In genomic region chr9:120032639-120033038, GRCh38 we compare ENCODE assay signal across 17 cellular contexts.
A peak's percentile ranks its signal among the peaks of the same experiment; 100 is the strongest.
DNase-seq lines count a peak whose midpoint lies in the region; ATAC-seq, FAIRE-seq and TF ChIP-seq lines count a peak whose summit lies in the region.
"Had no signal": no experiment of that assay in that cellular context is flagged by ENCODE, and none has a peak within 500 bp of the region (broad histone marks: within the 10 kb centered on the region; RNA-seq: fewer than 3 reads in every experiment).

No MANE protein-coding gene starts in this region.

- POLR2A ChIA-PET in HepG2 (lab: Yijun Ruan, JAX) (no interaction called here), K562 (lab: Yijun Ruan, JAX) (no interaction called here)

- H3K4me1 ChIP-seq in HepG2 (ENCODE audit: insufficient read depth, low read length) (no peaks in the 10 kb centered on the region), right lobe of liver (no peaks in the 10 kb centered on the region), Karpas-422 (ENCODE audit: low read length) (peaks cover 21% of the 10 kb centered on the region), K562 (replicated peaks in 1 of 2; ENCODE audit: control insufficient read depth in 2 of 2, insufficient read depth in 2 of 2, low read length in 2 of 2) (no peaks in the 10 kb centered on the region), transverse colon (no peaks in the 10 kb centered on the region)
- H3K4me1 ChIP-seq: gastroesophageal sphincter, vagina had no signal

- H3K9me3 ChIP-seq in HepG2 (ENCODE audit: low read length) (no peaks in the 10 kb centered on the region), right lobe of liver (no peaks in the 10 kb centered on the region), Karpas-422 (ENCODE audit: low read length) (no peaks in the 10 kb centered on the region), K562 (replicated peaks; ENCODE audit: control insufficient read depth, insufficient read depth, low read depth, low read length) (no peaks in the 10 kb centered on the region), transverse colon (no peaks in the 10 kb centered on the region)
- H3K9me3 ChIP-seq: BLaER1 treated with 17β-estradiol and CSF1 and Interleukin-3, amounts not matched to agents 10 nM and 100 nM; gastroesophageal sphincter; vagina had no signal

- ATAC-seq in HepG2: no peak
- no peak for ATAC-seq in right lobe of liver
- peak; percentile 71 for ATAC-seq in K562
- no peak for ATAC-seq in left cardiac atrium
- ATAC-seq: gastroesophageal sphincter; stimulated activated memory B cell treated with anti-CD40 and anti-IgM and Interleukin-4, amounts not matched to agents 10 μg/mL and 1 μg/mL and 100 μg/mL, for 72 hours had no signal

- H2AFZ ChIP-seq in HepG2 (ENCODE audit: low read length): no peak overlapping the region
- no peak overlapping the region for H2AFZ ChIP-seq in Karpas-422 (ENCODE audit: low read length)
- H2AFZ ChIP-seq in K562 (ENCODE audit: low read depth, low read length): no peak overlapping the region

- H3K4me2 ChIP-seq in HepG2 (ENCODE audit: low read depth, low read length) (no peak overlapping the region), Karpas-422 (ENCODE audit: low read depth, low read length, poor library complexity, severe bottlenecking) (no peak overlapping the region), K562 (ENCODE audit: insufficient read depth, low read length) (no peak overlapping the region)
- H3K4me2 ChIP-seq: BLaER1 treated with 17β-estradiol and CSF1 and Interleukin-3, amounts not matched to agents 10 nM and 100 nM had no signal

- BruUV-seq in HepG2 (replicated peaks; lab: Mats Ljungman, UMichigan) (no TSS peak), K562 (replicated peaks; lab: Mats Ljungman, UMichigan) (no TSS peak)

- H3K4me3 ChIP-seq in HepG2 (replicated peaks in 1 of 3; ENCODE audit: insufficient read depth in 1 of 3, low read depth in 2 of 3, low read length in 3 of 3) (no peak overlapping the region), right lobe of liver (no peak overlapping the region), Karpas-422 (ENCODE audit: low read length) (no peak overlapping the region), K562 (no peak overlapping the region), transverse colon (no peak overlapping the region)
- H3K4me3 ChIP-seq: BLaER1 treated with 17β-estradiol and CSF1 and Interleukin-3, amounts not matched to agents 10 nM and 100 nM; gastroesophageal sphincter; vagina had no signal

- no peak overlapping the region for H3K9ac ChIP-seq in HepG2 (ENCODE audit: insufficient read depth, low read depth, low read length)
- no peak overlapping the region for H3K9ac ChIP-seq in Karpas-422 (ENCODE audit: low read length)
- no peak overlapping the region for H3K9ac ChIP-seq in K562 (ENCODE audit: insufficient read depth in 1 of 2, low read depth in 2 of 2, low read length in 2 of 2)
- H3K9ac ChIP-seq: BLaER1 treated with 17β-estradiol and CSF1 and Interleukin-3, amounts not matched to agents 10 nM and 100 nM had no signal

- no peak for TF ChIP-seq RAD21 in HepG2 (CRISPR knock-in tag; IDR thresholded peaks at IDR 0.05)
- peak in 1 of 2 experiments; percentile 34; a peak in 2 of 4 replicates for TF ChIP-seq RAD21 in K562 (CRISPR knock-in tag; conservative IDR thresholded peaks at IDR 0.05 in 1 of 2, IDR thresholded peaks at IDR 0.05 in 1 of 2)

- no peak for TF ChIP-seq EP300 in HepG2 (IDR thresholded peaks at IDR 0.05; ENCODE audit: low read depth in 2 of 2, low read length in 2 of 2)
- no peak for TF ChIP-seq EP300 in HepG2 (CRISPR knock-in tag; IDR thresholded peaks at IDR 0.05; ENCODE audit: borderline replicate concordance)
- no peak for TF ChIP-seq EP300 in K562 (IDR thresholded peaks at IDR 0.05; ENCODE audit: low read length)
- no peak for TF ChIP-seq EP300 in transverse colon (IDR thresholded peaks at IDR 0.05; ENCODE audit: low read depth)

- DNase-seq in HepG2 (ENCODE audit: low spot score) (no peak), right lobe of liver (no peak), Karpas-422 (peak; percentile 47), K562 (ENCODE audit: extremely low read depth in 1 of 4, low spot score in 3 of 4) (peak; percentile 14 to 37 (median 31)), NCI-H510A (lab: John Stamatoyannopoulos, UW) (no peak), transverse colon (no peak), left cardiac atrium (no peak), T-helper 2 cell (no peak)
- DNase-seq: activated CD4-positive, alpha-beta T cell treated with anti-CD3 and anti-CD28 coated beads, Interleukin-2, amount 10 ng/mL, durations not matched to agents 7 days and 5 days; GF-D8; NCI-H187 treated with DMSO at 0.1 percent for 48 hours; stimulated activated CD4-positive, alpha-beta T cell treated with anti-CD3 and anti-CD28 coated beads, Interleukin-2, amount 100 ng/mL, for 48 hours had no signal

- intact Hi-C loops in HepG2 (cut with micrococcal nuclease; ENCODE audit: unreplicated experiment) (no loop called here), right lobe of liver (cut with DNase I) (no loop called here), K562 (cut with micrococcal nuclease) (no loop called here), transverse colon (cut with DNase I; ENCODE audit: low total_unique reads) (no loop called here), left cardiac atrium (cut with DNase I) (no loop called here)

- H4K20me1 ChIP-seq in HepG2 (ENCODE audit: insufficient read depth, low read length) (no peaks in the 10 kb centered on the region), Karpas-422 (ENCODE audit: insufficient read depth, low read depth, low read length) (no peaks in the 10 kb centered on the region), K562 (replicated peaks; ENCODE audit: control insufficient read depth, insufficient read depth, low read length) (no peaks in the 10 kb centered on the region)
- H4K20me1 ChIP-seq: BLaER1 treated with 17β-estradiol and CSF1 and Interleukin-3, amounts not matched to agents 10 nM and 100 nM had no signal

- H3K79me2 ChIP-seq in HepG2 (ENCODE audit: insufficient read depth, low read length): no peaks in the 10 kb centered on the region
- H3K79me2 ChIP-seq in Karpas-422 (ENCODE audit: low read length): no peaks in the 10 kb centered on the region
- no peaks in the 10 kb centered on the region for H3K79me2 ChIP-seq in K562 (ENCODE audit: control insufficient read depth, insufficient read depth, low read length)

- H3K27ac ChIP-seq in HepG2 (ENCODE audit: extremely low read length, insufficient read depth, low read length) (no peak overlapping the region), right lobe of liver (no peak overlapping the region), Karpas-422 (ENCODE audit: low read length) (no peak overlapping the region), K562 (ENCODE audit: extremely low read depth, low read depth, low read length) (no peak overlapping the region), transverse colon (no peak overlapping the region)
- H3K27ac ChIP-seq: BLaER1 treated with 17β-estradiol and CSF1 and Interleukin-3, amounts not matched to agents 10 nM and 100 nM; gastroesophageal sphincter; vagina had no signal

- no peaks in the 10 kb centered on the region for H3K9me2 ChIP-seq in Karpas-422 (replicated peaks; ENCODE audit: insufficient read depth, low read length)

- FAIRE-seq in HepG2 (lab: Jason Lieb, UNC): no peak
- FAIRE-seq in K562 (lab: Jason Lieb, UNC): no peak
- FAIRE-seq: keratinocyte had no signal

- 71% methylated on average over 9 of the region's 9 CpGs for WGBS in HepG2 (ENCODE audit: low lambda C conversion rate)
- WGBS in right lobe of liver (ENCODE audit: insufficient coverage, low coverage, low lambda C conversion rate, missing lambda C conversion rate): 85% methylated on average over 4 of the region's 9 CpGs
- WGBS in K562 (ENCODE audit: insufficient coverage, low coverage, missing lambda C conversion rate): 5% methylated on average over 8 of the region's 9 CpGs
- 94% methylated on average over 9 of the region's 9 CpGs; no CpG with 5 or more reads in 1 of the 2 donors for WGBS in transverse colon (ENCODE audit: low coverage in 1 of 2), 2 donors

- TF ChIP-seq POLR2A in HepG2 (IDR thresholded peaks at IDR 0.05; ENCODE audit: insufficient read depth in 1 of 2, low read depth in 2 of 2, low read length in 2 of 2) (no peak), right lobe of liver (IDR thresholded peaks at IDR 0.05) (no peak), K562 (conservative IDR thresholded peaks at IDR 0.05) (no peak), transverse colon (IDR thresholded peaks at IDR 0.05) (no peak)

- H3K27me3 ChIP-seq in HepG2 (ENCODE audit: control insufficient read depth in 1 of 2, insufficient read depth in 2 of 2, low read length in 2 of 2) (0 out of 5 replicates have a peak, but pooled peaks cover 0 to 3% of the 10 kb centered on the region in 2 experiments), right lobe of liver (no peaks in the 10 kb centered on the region), Karpas-422 (ENCODE audit: low read length) (no peaks in the 10 kb centered on the region), K562 (ENCODE audit: control insufficient read depth in 2 of 2, insufficient read depth in 2 of 2, low read length in 2 of 2) (no peaks in the 10 kb centered on the region), transverse colon (no peaks in the 10 kb centered on the region)
- H3K27me3 ChIP-seq: BLaER1 treated with 17β-estradiol and CSF1 and Interleukin-3, amounts not matched to agents 10 nM and 100 nM; gastroesophageal sphincter; vagina had no signal

- no peaks in the 10 kb centered on the region for H3K9me1 ChIP-seq in K562 (ENCODE audit: control insufficient read depth, insufficient read depth, low read length)

- peak; percentile 20; the same call in 1 of the 2 replicates for TF ChIP-seq CTCF in HepG2 (CRISPR knock-in tag; IDR thresholded peaks at IDR 0.05)
- peak in 2 of 4 donors; percentile 14 to 15 for TF ChIP-seq CTCF in right lobe of liver (IDR thresholded peaks at IDR 0.05)
- peak; percentile 39 to 53 (median 49); a peak in 5 of 6 replicates for TF ChIP-seq CTCF in K562 (IDR thresholded peaks at IDR 0.05 in 2 of 3, conservative IDR thresholded peaks at IDR 0.05 in 1 of 3; ENCODE audit: insufficient read depth in 2 of 3, low read depth in 1 of 3, low read length in 3 of 3)
- no peak for TF ChIP-seq CTCF in transverse colon (IDR thresholded peaks at IDR 0.05)

- in situ Hi-C loops in HepG2 (cut with HindIII; ENCODE audit: extremely low pct_ligation_motif_present, low pct_unique_long_range_greater_than_20kb): no loop called here
- in situ Hi-C loops in K562 (cut with MboI): no loop called here
- in situ Hi-C loops in transverse colon (cut with MboI; ENCODE audit: low pct_ligation_motif_present in 1 of 4, low pct_unique_long_range_greater_than_20kb in 1 of 4, low sequenced_read_pairs in 3 of 4): no loop called here

- CTCF ChIA-PET in HepG2 (lab: Yijun Ruan, JAX; ENCODE audit: low intra/inter-chr PET ratio, low total read pairs): no interaction called here
- CTCF ChIA-PET in K562 (lab: Yijun Ruan, JAX; ENCODE audit: low intra/inter-chr PET ratio): no interaction called here

- H3K36me3 ChIP-seq in HepG2 (replicated peaks in 1 of 2; ENCODE audit: control insufficient read depth in 1 of 2, insufficient read depth in 2 of 2, low read length in 2 of 2): no peaks in the 10 kb centered on the region
- H3K36me3 ChIP-seq in right lobe of liver: no peaks in the 10 kb centered on the region
- H3K36me3 ChIP-seq in Karpas-422 (ENCODE audit: insufficient read depth, low read length): no peaks in the 10 kb centered on the region
- H3K36me3 ChIP-seq in K562 (ENCODE audit: control insufficient read depth, insufficient read depth, low read length): no peaks in the 10 kb centered on the region
- no peaks in the 10 kb centered on the region for H3K36me3 ChIP-seq in transverse colon
- H3K36me3 ChIP-seq: BLaER1 treated with 17β-estradiol and CSF1 and Interleukin-3, amounts not matched to agents 10 nM and 100 nM; gastroesophageal sphincter; vagina had no signal

Comparison
In these comparisons a context has a peak if more than half of its experiments do, and no peak if none do; other contexts are left out.
1. DNase-seq: peak in Karpas-422 (single experiment) and K562 (4 of 4); none in HepG2 (single experiment), right lobe of liver (0 of 3), NCI-H510A (single experiment), transverse colon (single experiment), left cardiac atrium (single experiment) and T-helper 2 cell (0 of 5).
2. CTCF ChIP-seq: peak in HepG2 (single experiment) and K562 (3 of 3); none in transverse colon (0 of 5).
3. Of the 241 proteins assayed by ChIP-seq in both HepG2 and K562: peak only in HepG2: ZBTB33; only in K562: SMC3; in both: CTCF; in neither: 237; mixed calls (peak in some experiments, not most) for 1.